ENCODE assay signal across 22 cellular contexts in the genomic region with DNA sequence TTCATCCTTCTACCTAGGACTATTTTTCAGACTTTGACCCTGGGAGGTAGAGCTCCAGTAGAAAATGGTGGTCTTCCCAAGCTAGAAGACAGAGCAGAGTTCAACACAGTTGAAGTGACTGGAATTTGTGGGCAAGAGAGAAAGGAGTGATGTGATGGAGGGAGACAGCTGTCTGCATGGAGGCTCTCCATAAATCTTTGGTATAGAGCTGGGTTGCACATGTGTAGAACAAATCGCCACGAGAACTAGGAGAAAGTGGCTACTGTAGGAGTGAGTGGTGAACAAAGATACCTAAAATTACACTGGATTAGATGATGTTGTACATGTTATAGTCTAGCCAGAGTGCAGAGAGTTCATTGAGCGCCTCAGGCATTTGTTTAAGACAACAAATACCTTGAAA. TPM values are rescaled to one million over a fixed set of nuclear protein-coding genes. Genes with fewer than 3 reads are reported as not detected.
DNase-seq lines count a peak whose midpoint lies in the region; ATAC-seq and TF ChIP-seq lines count a peak whose summit lies in the region.
"Had no signal": no experiment of that assay in that cellular context is flagged by ENCODE, and none has a peak within 500 bp of the region (broad histone marks: within the 10 kb centered on the region; RNA-seq: fewer than 3 reads in every experiment).

No MANE protein-coding gene starts in this region.

- H3K27me3 Mint-ChIP-seq in T-cell: no peaks in the 10 kb centered on the region
- H3K27me3 Mint-ChIP-seq: CD4-positive, alpha-beta T cell; CD8-positive, alpha-beta memory T cell had no signal

- 85 to 93% methylated on average over 3 of the region's 3 CpGs for WGBS in lower leg skin, 2 donors

- CTCF ChIA-PET in T-cell (lab: Charles Lee): no interaction called here

- no peak for TF ChIP-seq CTCF in lower leg skin (IDR thresholded peaks at IDR 0.05)

- POLR2A ChIA-PET in T-cell (lab: Charles Lee): no interaction called here

- H3K27ac Mint-ChIP-seq in T-cell: no peak overlapping the region
- H3K27ac Mint-ChIP-seq: CD14-positive monocyte; CD4-positive, alpha-beta T cell; CD8-positive, alpha-beta memory T cell had no signal

- ATAC-seq in T-cell (replicated peaks in 1 of 4) (no peak), GM18511 (IDR thresholded peaks at IDR 0.05; ENCODE audit: unreplicated experiment) (no peak)
- ATAC-seq: A549 had no signal

- DNase-seq in LHCN-M2 (ENCODE audit: low read depth) (peak; percentile 60), myocyte (ENCODE audit: low read depth) (peak; percentile 71), skeletal muscle cell (ENCODE audit: low read depth) (peak; percentile 18), T-cell (no peak), EL (no peak), lower leg skin (ENCODE audit: low spot score in 2 of 2) (no peak)
- DNase-seq: 8988T; ACHN; AML-193; BE2C; CD4-positive, alpha-beta T cell; CD8-positive, alpha-beta memory T cell; DMS 273 treated with DMSO at 0.1 percent for 48 hours; DMS79; GF-D8; GM23248; H7; HCEC 1CT had no signal

- no peak for TF ChIP-seq POLR2A in lower leg skin (IDR thresholded peaks at IDR 0.05)

- H3K4me3 ChIP-seq in skeletal muscle cell (ENCODE audit: low read depth, low read length) (no peak overlapping the region), lower leg skin (ENCODE audit: low read depth, poor library complexity, severe bottlenecking) (no peak overlapping the region)
- H3K4me3 ChIP-seq: A549; BLaER1 treated with 17β-estradiol and CSF1 and Interleukin-3, amounts not matched to agents 10 nM and 100 nM; GM23248 had no signal

- intact Hi-C loops in lower leg skin (cut with DNase I; ENCODE audit: low total_unique reads): no loop called here

- no peak overlapping the region for H3K4me3 Mint-ChIP-seq in T-cell
- H3K4me3 Mint-ChIP-seq: CD14-positive monocyte; CD4-positive, alpha-beta T cell; CD8-positive, alpha-beta memory T cell had no signal

- no peaks in the 10 kb centered on the region for H3K4me1 Mint-ChIP-seq in T-cell
- H3K4me1 Mint-ChIP-seq: CD8-positive, alpha-beta memory T cell had no signal

- peaks cover 12% of the 10 kb centered on the region for H3K36me3 Mint-ChIP-seq in T-cell

- H3K9me3 Mint-ChIP-seq in T-cell: no peaks in the 10 kb centered on the region
- H3K9me3 Mint-ChIP-seq: CD14-positive monocyte; CD4-positive, alpha-beta T cell; CD8-positive, alpha-beta memory T cell had no signal

RNA-seq across cellular contexts. Expression of gene GPR135, which starts 14.5 kb away (rescaled TPM):
- 2.5 and 3.0 TPM in 2 replicates for total RNA-seq in LHCN-M2 (2014; rRNA removed)
- 0.79 TPM for polyA plus RNA-seq in LHCN-M2 (2012)
- 4.6 and 6.5 TPM in 2 replicates for total RNA-seq in myocyte
- 2.1 TPM for polyA plus RNA-seq in myocyte (2012)
- total RNA-seq in T-cell: 1 to 10 TPM; 1.8 to 2.4 (median 2.1) TPM
- total RNA-seq in lower leg skin: 1 to 10 TPM; 1.4 to 3.5 (median 2.2) TPM

RNA-seq across cellular contexts. Expression of gene L3HYPDH, which starts 33.5 kb away (rescaled TPM):
- total RNA-seq in LHCN-M2 (2014; rRNA removed) (39.6 and 41.6 TPM in 2 replicates), myocyte (44.3 and 58.1 TPM in 2 replicates), T-cell (10 to 100 TPM; 19.5 to 53.6 (median 40.5) TPM), lower leg skin (10 to 100 TPM in 3 of 4 donors, 1 to 10 TPM in 1; 7.1 to 28.1 (median 16.8) TPM)
- polyA plus RNA-seq in LHCN-M2 (2012): 16.0 TPM
- 37.1 TPM for polyA plus RNA-seq in myocyte (2012)

RNA-seq across cellular contexts. Expression of gene JKAMP, which starts 33.6 kb away (rescaled TPM):
- total RNA-seq in LHCN-M2 (2014; rRNA removed) (120 and 141 TPM in 2 replicates), myocyte (132 and 141 TPM in 2 replicates), T-cell (10 to 100 TPM; 13.8 to 27.0 (median 22.0) TPM), lower leg skin (10 to 100 TPM; 37.0 to 62.5 (median 47.6) TPM)
- 45.2 TPM for polyA plus RNA-seq in LHCN-M2 (2012)
- 65.6 TPM for polyA plus RNA-seq in myocyte (2012)

Comparison
In these comparisons a context has a peak if more than half of its experiments do, and no peak if none do; other contexts are left out.
1. DNase-seq: peak in LHCN-M2 (single experiment), myocyte (single experiment) and skeletal muscle cell (single experiment); none in T-cell (0 of 34), EL (single experiment) and lower leg skin (0 of 2).